Comparison of ENCODE assay signal across 32 cellular contexts in the genomic region with DNA sequence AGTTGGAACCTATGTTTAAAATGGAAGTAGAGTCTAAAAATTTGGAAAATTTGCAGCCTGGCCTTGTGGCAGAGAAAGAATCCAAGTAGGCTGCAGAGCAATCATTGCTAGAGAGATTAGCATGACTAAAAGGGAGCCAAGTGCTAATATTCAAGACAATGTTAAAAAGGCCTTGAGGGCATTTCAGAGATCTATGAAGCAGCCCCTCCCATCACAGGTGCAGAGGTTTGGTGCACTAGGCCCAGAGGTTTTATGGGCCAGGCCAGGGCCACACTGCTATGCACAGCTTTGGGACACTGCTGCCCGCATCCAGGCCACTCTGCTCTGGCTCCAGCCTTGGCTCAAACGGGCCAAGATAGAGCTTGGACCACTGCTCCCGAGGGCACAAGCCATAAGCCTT. TPM values are rescaled to one million over a fixed set of nuclear protein-coding genes. Genes with fewer than 3 reads are reported as not detected.
"Had no signal": no experiment of that assay in that cellular context is flagged by ENCODE, and none has a peak within 500 bp of the region (broad histone marks: within the 10 kb centered on the region; RNA-seq: fewer than 3 reads in every experiment).

No MANE protein-coding gene starts in this region.

- H3K4me1 ChIP-seq: psoas muscle, tibial nerve had no signal

- H3K4me3 ChIP-seq: dorsolateral prefrontal cortex, esophagus muscularis mucosa, gastroesophageal sphincter, heart left ventricle, hepatocyte, lower lobe of right lung, ovary, psoas muscle, skin epidermis, spleen, thoracic aorta, tibial nerve, upper lobe of right lung, vagina had no signal

- FAIRE-seq: colon had no signal

- DNase-seq: dorsolateral prefrontal cortex; effector CD4-positive, alpha-beta T cell; endodermal cell; foreskin keratinocyte; heart left ventricle; immature natural killer cell; islet precursor cell; left ventricle myocardium superior; lower lobe of right lung; naive thymus-derived CD8-positive, alpha-beta T cell; nephron progenitor cell; occipital lobe; ovary; posterior cingulate gyrus; psoas muscle; right cardiac atrium; spleen; stimulated activated CD4-positive, alpha-beta T cell treated with anti-CD3 and anti-CD28 coated beads, Interleukin-2, amount 100 ng/mL, for 48 hours; stimulated activated naive B cell treated with anti-CD40 and anti-IgM and Interleukin-4, amounts not matched to agents 10 μg/mL and 1 μg/mL and 100 μg/mL, for 72 hours; upper lobe of right lung had no signal

- ATAC-seq: foreskin keratinocyte; gastroesophageal sphincter; heart left ventricle; left ventricle myocardium superior; lower lobe of right lung; naive thymus-derived CD8-positive, alpha-beta T cell; psoas muscle; right cardiac atrium; stimulated activated naive B cell treated with anti-CD40 and anti-IgM and Interleukin-4, amounts not matched to agents 10 μg/mL and 1 μg/mL and 100 μg/mL, for 72 hours; upper lobe of right lung had no signal

- H2AFZ ChIP-seq: hepatocyte had no signal

- H3K27me3 ChIP-seq: dorsolateral prefrontal cortex, esophagus muscularis mucosa, foreskin keratinocyte, gastroesophageal sphincter, heart left ventricle, hepatocyte, ovary, spleen, tibial nerve, upper lobe of right lung, vagina had no signal

- H3K79me2 ChIP-seq: hepatocyte had no signal

- H3K27ac ChIP-seq: dorsolateral prefrontal cortex, esophagus muscularis mucosa, foreskin keratinocyte, gastroesophageal sphincter, heart left ventricle, hepatocyte, lower lobe of right lung, ovary, psoas muscle, skin epidermis, spleen, thoracic aorta, tibial nerve, upper lobe of right lung, vagina had no signal

- H3K4me2 ChIP-seq: hepatocyte had no signal

- H3K9me3 ChIP-seq: esophagus muscularis mucosa, gastroesophageal sphincter, heart left ventricle, lower lobe of right lung, ovary, psoas muscle, spleen, thoracic aorta, tibial nerve, upper lobe of right lung, vagina had no signal

- H3K36me3 ChIP-seq: esophagus muscularis mucosa, gastroesophageal sphincter, heart left ventricle, lower lobe of right lung, ovary, spleen, thoracic aorta, tibial nerve, upper lobe of right lung, vagina had no signal

RNA-seq across cellular contexts. Expression of a gene that starts 6.7 kb away (rescaled TPM):
- total RNA-seq: gastroesophageal sphincter; left ventricle myocardium superior; mesenteric fat pad; myocyte; naive thymus-derived CD8-positive, alpha-beta T cell; occipital lobe; right cardiac atrium had no signal
- polyA plus RNA-seq: heart left ventricle; immature natural killer cell; naive thymus-derived CD8-positive, alpha-beta T cell; right cardiac atrium had no signal

RNA-seq across cellular contexts. Expression of a gene that starts 26.6 kb away (rescaled TPM):
- total RNA-seq: mesenteric fat pad; naive thymus-derived CD8-positive, alpha-beta T cell; tibial nerve had no signal
- polyA plus RNA-seq: naive thymus-derived CD8-positive, alpha-beta T cell; right cardiac atrium had no signal

RNA-seq across cellular contexts. Expression of a gene that starts 45.6 kb away (rescaled TPM):
- total RNA-seq: endodermal cell; epithelial cell of proximal tubule; fibroblast of lung; myocyte; naive thymus-derived CD8-positive, alpha-beta T cell had no signal
- polyA plus RNA-seq: naive thymus-derived CD8-positive, alpha-beta T cell had no signal
